ENCODE assay signal across 13 cellular contexts in the genomic region with DNA sequence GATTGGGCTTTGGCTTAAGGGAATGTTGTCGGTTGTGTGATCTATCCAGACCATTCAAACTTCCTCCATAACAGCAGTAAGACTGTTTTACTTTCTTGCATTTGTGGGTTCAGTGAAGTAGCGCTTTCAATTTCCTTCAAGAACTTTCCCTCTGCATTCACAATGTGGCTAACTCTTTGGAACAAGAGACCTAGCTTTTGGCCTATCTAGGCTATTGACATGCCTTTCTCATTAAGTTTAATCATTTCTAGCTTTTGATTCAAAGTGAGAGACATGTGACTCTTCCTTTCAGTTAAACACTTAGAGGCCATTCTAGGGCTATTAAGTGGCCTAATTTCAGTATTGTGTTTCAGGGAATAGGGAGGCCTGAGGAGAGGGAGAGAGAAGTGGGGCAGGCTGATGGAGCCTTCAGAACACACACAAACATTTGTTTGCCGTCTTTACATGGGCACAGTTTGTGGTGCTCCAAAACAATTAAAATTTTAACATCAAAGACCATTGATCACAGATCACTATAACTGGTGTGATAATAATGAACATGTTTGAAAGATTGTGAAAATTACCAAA. TPM values are rescaled to one million over a fixed set of nuclear protein-coding genes. Genes with fewer than 3 reads are reported as not detected.
DNase-seq lines count a peak whose midpoint lies in the region; ATAC-seq and TF ChIP-seq lines count a peak whose summit lies in the region.
"Had no signal": no experiment of that assay in that cellular context is flagged by ENCODE, and none has a peak within 500 bp of the region (broad histone marks: within the 10 kb centered on the region; RNA-seq: fewer than 3 reads in every experiment).

No MANE protein-coding gene starts in this region.

- peaks cover 10% of the 10 kb centered on the region for H3K9me3 Mint-ChIP-seq in Caco-2 (ENCODE audit: unreplicated experiment)
- no peaks in the 10 kb centered on the region for H3K9me3 Mint-ChIP-seq in activated CD4-positive, alpha-beta memory T cell treated with anti-CD3 and anti-CD28 coated beads for 36 hours

- H3K36me3 Mint-ChIP-seq in Caco-2 (ENCODE audit: insufficient read depth, unreplicated experiment), result peaks cover 62% of the 10 kb centered on the region
- peaks cover 38% of the 10 kb centered on the region for H3K36me3 Mint-ChIP-seq in activated CD4-positive, alpha-beta memory T cell treated with anti-CD3 and anti-CD28 coated beads for 36 hours

- H3K27ac ChIP-seq in OCI-LY7 (ENCODE audit: low read depth, low read length, poor library complexity, severe bottlenecking), result no peak overlapping the region
- H3K27ac ChIP-seq in gastroesophageal sphincter, result no peak overlapping the region

- no peak for TF ChIP-seq POLR2A in gastroesophageal sphincter (IDR thresholded peaks at IDR 0.05)

- H3K9me3 ChIP-seq in Caco-2, result no peaks in the 10 kb centered on the region
- H3K9me3 ChIP-seq in OCI-LY7 (ENCODE audit: low read length), result no peaks in the 10 kb centered on the region
- H3K9me3 ChIP-seq in gastroesophageal sphincter, result no peaks in the 10 kb centered on the region
- H3K9me3 ChIP-seq: mucosa of descending colon, SK-N-SH had no signal

- H3K4me1 ChIP-seq in Caco-2 (peaks cover 6% of the 10 kb centered on the region; the same call in 1 of the 2 replicates), OCI-LY7 (ENCODE audit: insufficient read depth, low read length, poor library complexity, severe bottlenecking) (peaks cover 14% of the 10 kb centered on the region), gastroesophageal sphincter (peaks cover 3 to 9% (median 3%) of the 10 kb centered on the region in 3 donors)

- intact Hi-C loops in Caco-2 (cut with micrococcal nuclease; ENCODE audit: unreplicated experiment) (no loop called here), OCI-LY7 (cut with micrococcal nuclease; ENCODE audit: unreplicated experiment) (loop anchor here (10.0 kb wide), 1 partner anchor 910 kb away; a partner anchor contains a TSS)
- intact Hi-C loops in activated CD4-positive, alpha-beta memory T cell treated with anti-CD3 and anti-CD28 coated beads for 36 hours (cut with micrococcal nuclease), result loop anchor here (1.0 to 10.0 kb wide), 6 partner anchors 192 to 912 kb away; a partner anchor contains a TSS

- ATAC-seq in GM18909 (IDR thresholded peaks at IDR 0.05; ENCODE audit: poor library complexity, unreplicated experiment) (peak; percentile 69), HG02870 (IDR thresholded peaks at IDR 0.05; ENCODE audit: unreplicated experiment) (peak; percentile 54), HG03565 (IDR thresholded peaks at IDR 0.05; ENCODE audit: unreplicated experiment) (no peak), gastroesophageal sphincter (no peak)

- H3K4me3 ChIP-seq in Caco-2 (ENCODE audit: low read depth, low read length) (no peak overlapping the region), OCI-LY7 (ENCODE audit: low read depth, low read length, poor library complexity, severe bottlenecking) (no peak overlapping the region), gastroesophageal sphincter (no peak overlapping the region)
- H3K4me3 ChIP-seq: mucosa of descending colon had no signal

- WGBS in gastroesophageal sphincter (ENCODE audit: low coverage in 1 of 2), 2 donors, result 77 to 97% methylated on average over 2 to 3 of the region's 3 CpGs

- no peak for TF ChIP-seq EP300 in gastroesophageal sphincter (IDR thresholded peaks at IDR 0.05)

- no peaks in the 10 kb centered on the region for H3K9me2 ChIP-seq in OCI-LY7 (ENCODE audit: insufficient read depth, low read length)
- H3K9me2 ChIP-seq: SK-N-SH had no signal

- no peaks in the 10 kb centered on the region for H3K27me3 ChIP-seq in Caco-2 (replicated peaks; ENCODE audit: control insufficient read depth, insufficient read depth, low read length)
- no peaks in the 10 kb centered on the region for H3K27me3 ChIP-seq in gastroesophageal sphincter

- H3K4me2 ChIP-seq in OCI-LY7 (ENCODE audit: low read length), result no peak overlapping the region
- H3K4me2 ChIP-seq: SK-N-SH had no signal

- no peak for DNase-seq in Caco-2
- DNase-seq in activated CD4-positive, alpha-beta memory T cell treated with anti-CD3 and anti-CD28 coated beads for 36 hours, result no peak
- DNase-seq in activated gamma-delta T cell treated with Interleukin-2 at 50 U/mL for 16 hours, result no peak
- no peak for DNase-seq in OCI-LY7 (ENCODE audit: low spot score)
- DNase-seq: cortex of kidney; mucosa of descending colon; NCI-H345; SK-N-SH; stimulated activated CD4-positive, alpha-beta T cell treated with anti-CD3 and anti-CD28 coated beads, Interleukin-12 subunit alpha, Interleukin-12 subunit beta, amount 100 ng/mL, for 4 hours had no signal

- H3K36me3 ChIP-seq in Caco-2 (ENCODE audit: control insufficient read depth, insufficient read depth, low read length) (peaks cover 6% of the 10 kb centered on the region), OCI-LY7 (ENCODE audit: insufficient read depth, low read length) (peaks cover 83% of the 10 kb centered on the region), gastroesophageal sphincter (peaks cover 0 to 75% of the 10 kb centered on the region in 2 donors)

- H4K20me1 ChIP-seq in OCI-LY7 (ENCODE audit: insufficient read depth, low read length), result no peaks in the 10 kb centered on the region

- H3K27ac Mint-ChIP-seq in Caco-2 (ENCODE audit: unreplicated experiment), result peak overlapping the region; percentile 69
- peak overlapping the region; percentile 73 for H3K27ac Mint-ChIP-seq in activated CD4-positive, alpha-beta memory T cell treated with anti-CD3 and anti-CD28 coated beads for 36 hours

- H3K4me3 Mint-ChIP-seq in Caco-2 (ENCODE audit: unreplicated experiment), result no peak overlapping the region
- no peak overlapping the region for H3K4me3 Mint-ChIP-seq in activated CD4-positive, alpha-beta memory T cell treated with anti-CD3 and anti-CD28 coated beads for 36 hours

- no peak for TF ChIP-seq CTCF in Caco-2 (IDR thresholded peaks at IDR 0.05; ENCODE audit: insufficient read depth in 1 of 2, low read depth in 1 of 2, low read length in 1 of 2, severe bottlenecking in 1 of 2, unreplicated experiment in 1 of 2)
- TF ChIP-seq CTCF in OCI-LY7 (conservative IDR thresholded peaks at IDR 0.05; ENCODE audit: low read length), result no peak
- TF ChIP-seq CTCF in gastroesophageal sphincter (IDR thresholded peaks at IDR 0.05), result no peak

- POLR2A ChIA-PET in Caco-2 (lab: Charles Lee) (interaction anchor here (1.0 kb wide), 1 partner anchor 59 kb away, joined by 4 read pairs; a partner anchor contains a TSS), OCI-LY7 (lab: Charles Lee) (interaction anchor here (2.0 kb wide), 1 partner anchor 60 kb away, joined by 8 read pairs; no protein-coding TSS in a partner anchor)
- POLR2A ChIA-PET in activated CD4-positive, alpha-beta memory T cell treated with anti-CD3 and anti-CD28 coated beads for 36 hours (lab: Charles Lee), result interaction anchor here (0.6 to 1.6 kb wide), 2 partner anchors 59 to 185 kb away, joined by 3 to 14 read pairs; a partner anchor contains a TSS

- no peaks in the 10 kb centered on the region for H3K27me3 Mint-ChIP-seq in Caco-2 (ENCODE audit: insufficient read depth, unreplicated experiment)
- H3K27me3 Mint-ChIP-seq in activated CD4-positive, alpha-beta memory T cell treated with anti-CD3 and anti-CD28 coated beads for 36 hours, result no peaks in the 10 kb centered on the region

- BruUV-seq in Caco-2 (replicated peaks; lab: Mats Ljungman, UMichigan) (no TSS peak), OCI-LY7 (replicated peaks; lab: Mats Ljungman, UMichigan) (no TSS peak)

- no peaks in the 10 kb centered on the region for H3K79me2 ChIP-seq in OCI-LY7 (ENCODE audit: insufficient read depth, low read depth, low read length)

- CTCF ChIA-PET in Caco-2 (lab: Charles Lee) (interaction anchor here (0.7 to 1.1 kb wide), 3 partner anchors 31 to 301 kb away, joined by 3 to 4 read pairs (median 4); a partner anchor contains a TSS), OCI-LY7 (lab: Charles Lee; ENCODE audit: unreplicated experiment) (interaction anchor here (0.7 kb wide), 1 partner anchor 783 kb away, joined by 3 read pairs; no protein-coding TSS in a partner anchor)
- CTCF ChIA-PET in activated CD4-positive, alpha-beta memory T cell treated with anti-CD3 and anti-CD28 coated beads for 36 hours (lab: Charles Lee), result interaction anchor here (0.9 to 8.5 kb wide), 4 partner anchors 25 to 587 kb away, joined by 3 to 216 read pairs (median 4); a partner anchor contains a TSS

- no peak overlapping the region for H2AFZ ChIP-seq in OCI-LY7 (ENCODE audit: low read length)

- peaks cover 8% of the 10 kb centered on the region for H3K4me1 Mint-ChIP-seq in Caco-2 (ENCODE audit: low read depth, unreplicated experiment)
- H3K4me1 Mint-ChIP-seq in activated CD4-positive, alpha-beta memory T cell treated with anti-CD3 and anti-CD28 coated beads for 36 hours (ENCODE audit: low read depth), result peaks cover 42% of the 10 kb centered on the region

RNA-seq across cellular contexts. Expression of a gene that starts 34.1 kb away (rescaled TPM):
- total RNA-seq in Caco-2 (2022), result 144 and 161 TPM in 2 replicates
- 100 to 1,000 TPM; 112 to 119 TPM for total RNA-seq in activated CD4-positive, alpha-beta memory T cell treated with anti-CD3 and anti-CD28 coated beads for 36 hours
- 50.0 and 62.6 TPM in 2 replicates for total RNA-seq in OCI-LY7 (2014; rRNA removed; shearing (Covaris generic))
- total RNA-seq in OCI-LY7 (2022), result 84.5 and 88.6 TPM in 2 replicates
- total RNA-seq in gastroesophageal sphincter, result 100 to 1,000 TPM; 299 to 529 (median 465) TPM

RNA-seq across cellular contexts. Expression of a gene that starts 59.0 kb away (rescaled TPM):
- total RNA-seq in Caco-2 (2022) (75.2 and 83.0 TPM in 2 replicates), OCI-LY7 (2022) (52.8 and 53.6 TPM in 2 replicates), gastroesophageal sphincter (10 to 100 TPM; 37.9 to 87.6 (median 45.9) TPM)
- total RNA-seq in activated CD4-positive, alpha-beta memory T cell treated with anti-CD3 and anti-CD28 coated beads for 36 hours, result 10 to 100 TPM; 60.7 to 61.1 TPM
- total RNA-seq in OCI-LY7 (2014; rRNA removed; shearing (Covaris generic)), result 42.6 and 46.8 TPM in 2 replicates

Comparison
In these comparisons a context has a peak if more than half of its experiments do, and no peak if none do; other contexts are left out.
1. ATAC-seq: peak in GM18909 (single experiment) and HG02870 (single experiment); none in HG03565 (single experiment) and gastroesophageal sphincter (single experiment).